Comparison of ENCODE assay signal across 8 cellular contexts in genomic region chr6:157045831-157046454, GRCh38.
DNase-seq lines count a peak whose midpoint lies in the region; ATAC-seq, FAIRE-seq and TF ChIP-seq lines count a peak whose summit lies in the region.

No MANE protein-coding gene starts in this region.

- peaks cover 2% of the 10 kb centered on the region for H4K20me1 ChIP-seq in endothelial cell of umbilical vein (replicated peaks; ENCODE audit: control insufficient read depth, extremely low read depth, insufficient read depth, low read length)

- no peaks in the 10 kb centered on the region for H3K9me3 ChIP-seq in endothelial cell of umbilical vein (replicated peaks; ENCODE audit: control insufficient read depth, insufficient read depth, low read length)

- dilution Hi-C loops in endothelial cell of umbilical vein (cut with MboI; ENCODE audit: extremely low pct_ligation_motif_present, low sequenced_read_pairs), result no loop called here

- no peak for FAIRE-seq in endothelial cell of umbilical vein (lab: Jason Lieb, UNC)

- no TSS peak for BruUV-seq in endothelial cell of umbilical vein (replicated peaks; lab: Mats Ljungman, UMichigan)

- DNase-seq in NCI-H2171 treated with DMSO at 0.1 percent for 48 hours (lab: John Stamatoyannopoulos, UW) (peak; percentile 60), NCI-H2171 (lab: John Stamatoyannopoulos, UW) (no peak), NCI-H460 (ENCODE audit: extremely low read depth, low read depth) (peak; percentile 14), endothelial cell of umbilical vein (ENCODE audit: low read depth, low spot score) (peak; percentile 44), renal cortical epithelial cell (ENCODE audit: low read depth) (peak; percentile 71), T1000 (lab: John Stamatoyannopoulos, UW) (no peak)

- TF ChIP-seq POLR2A in endothelial cell of umbilical vein (IDR thresholded peaks at IDR 0.05; ENCODE audit: low read depth, low read length), result no peak

- POLR2A ChIA-PET in endothelial cell of umbilical vein (lab: Charles Lee), result no interaction called here

- no peaks in the 10 kb centered on the region for H3K36me3 ChIP-seq in endothelial cell of umbilical vein (ENCODE audit: control insufficient read depth in 2 of 2, extremely low read depth in 1 of 2, insufficient read depth in 2 of 2, low read length in 2 of 2)

- ATAC-seq in HG03108 (IDR thresholded peaks at IDR 0.05; ENCODE audit: unreplicated experiment) (no peak), HG03280 (IDR thresholded peaks at IDR 0.05; ENCODE audit: unreplicated experiment) (no peak)

- H3K4me1 ChIP-seq in endothelial cell of umbilical vein (ENCODE audit: control insufficient read depth, extremely low read depth, insufficient read depth, low read length), result peaks cover 14% of the 10 kb centered on the region

- CTCF ChIA-PET in endothelial cell of umbilical vein (lab: Charles Lee), result interaction anchor here (0.7 to 6.1 kb wide), 36 partner anchors 9 to 1734 kb away, joined by 3 to 63 read pairs (median 5); partner anchors contain the start of gene ARID1B

- no peak overlapping the region for H3K4me3 ChIP-seq in endothelial cell of umbilical vein (replicated peaks in 1 of 3; ENCODE audit: insufficient read depth in 1 of 3, low read depth in 1 of 3, low read length in 3 of 3)

- no peak overlapping the region for H3K4me2 ChIP-seq in endothelial cell of umbilical vein (ENCODE audit: insufficient read depth, low read length)

- intact Hi-C loops in endothelial cell of umbilical vein (cut with micrococcal nuclease), result no loop called here

- H3K79me2 ChIP-seq in endothelial cell of umbilical vein (ENCODE audit: control insufficient read depth, insufficient read depth, low read length), result peaks cover 10% of the 10 kb centered on the region

- H3K27me3 ChIP-seq in endothelial cell of umbilical vein (ENCODE audit: control insufficient read depth in 2 of 2, insufficient read depth in 2 of 2, low read length in 2 of 2), result no peaks in the 10 kb centered on the region

- no peak overlapping the region for H2AFZ ChIP-seq in endothelial cell of umbilical vein (ENCODE audit: low read depth, low read length)

- peaks cover 4% of the 10 kb centered on the region for H3K9me1 ChIP-seq in endothelial cell of umbilical vein (replicated peaks; ENCODE audit: control insufficient read depth, extremely low read depth, insufficient read depth, low read length)

- H3K27ac ChIP-seq in endothelial cell of umbilical vein (ENCODE audit: insufficient read depth, low read depth, low read length), result no peak overlapping the region

- peak; percentile 39 to 48 for TF ChIP-seq CTCF in endothelial cell of umbilical vein (IDR thresholded peaks at IDR 0.05; ENCODE audit: extremely low read depth in 1 of 2, insufficient read depth in 1 of 2, low read depth in 1 of 2, low read length in 2 of 2)

- H3K9ac ChIP-seq in endothelial cell of umbilical vein (replicated peaks; ENCODE audit: extremely low read depth, insufficient read depth, low read length), result no peak overlapping the region

TF ChIP-seq in endothelial cell of umbilical vein, 7 proteins besides CTCF, POLR2A, EP300 and RAD21:
- TF ChIP-seq MYC (IDR thresholded peaks at IDR 0.05; ENCODE audit: low read depth, low read length), result no peak
- TF ChIP-seq, protein P1, sequence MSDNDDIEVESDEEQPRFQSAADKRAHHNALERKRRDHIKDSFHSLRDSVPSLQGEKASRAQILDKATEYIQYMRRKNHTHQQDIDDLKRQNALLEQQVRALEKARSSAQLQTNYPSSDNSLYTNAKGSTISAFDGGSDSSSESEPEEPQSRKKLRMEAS (IDR thresholded peaks at IDR 0.05; ENCODE audit: insufficient read depth, insufficient read length), result no peak
- no peak for TF ChIP-seq POLR2AphosphoS5 (IDR thresholded peaks at IDR 0.05; ENCODE audit: insufficient read depth, low read depth, low read length)
- TF ChIP-seq GATA2 (IDR thresholded peaks at IDR 0.05; ENCODE audit: insufficient read depth, insufficient read length, low read depth, low read length), result no peak
- no peak for TF ChIP-seq JUN (IDR thresholded peaks at IDR 0.05; ENCODE audit: borderline replicate concordance, insufficient read depth, insufficient read length, low read depth)
- TF ChIP-seq FOS (IDR thresholded peaks at IDR 0.05; ENCODE audit: borderline replicate concordance, insufficient read depth, low read length), result no peak
- TF ChIP-seq EZH2 (IDR thresholded peaks at IDR 0.05; ENCODE audit: borderline replicate concordance, low read depth, low read length, severe bottlenecking), result no peak
TF ChIP-seq in endothelial cell of umbilical vein: peak in this region for 0.

Comparison
In these comparisons a context has a peak if more than half of its experiments do, and no peak if none do; other contexts are left out.
1. DNase-seq: peak in NCI-H2171 treated with DMSO at 0.1 percent for 48 hours (single experiment), NCI-H460 (single experiment), endothelial cell of umbilical vein (single experiment) and renal cortical epithelial cell (single experiment); none in NCI-H2171 (single experiment) and T1000 (single experiment).